7 cellular contexts compared by ENCODE assay signal in the genomic region with DNA sequence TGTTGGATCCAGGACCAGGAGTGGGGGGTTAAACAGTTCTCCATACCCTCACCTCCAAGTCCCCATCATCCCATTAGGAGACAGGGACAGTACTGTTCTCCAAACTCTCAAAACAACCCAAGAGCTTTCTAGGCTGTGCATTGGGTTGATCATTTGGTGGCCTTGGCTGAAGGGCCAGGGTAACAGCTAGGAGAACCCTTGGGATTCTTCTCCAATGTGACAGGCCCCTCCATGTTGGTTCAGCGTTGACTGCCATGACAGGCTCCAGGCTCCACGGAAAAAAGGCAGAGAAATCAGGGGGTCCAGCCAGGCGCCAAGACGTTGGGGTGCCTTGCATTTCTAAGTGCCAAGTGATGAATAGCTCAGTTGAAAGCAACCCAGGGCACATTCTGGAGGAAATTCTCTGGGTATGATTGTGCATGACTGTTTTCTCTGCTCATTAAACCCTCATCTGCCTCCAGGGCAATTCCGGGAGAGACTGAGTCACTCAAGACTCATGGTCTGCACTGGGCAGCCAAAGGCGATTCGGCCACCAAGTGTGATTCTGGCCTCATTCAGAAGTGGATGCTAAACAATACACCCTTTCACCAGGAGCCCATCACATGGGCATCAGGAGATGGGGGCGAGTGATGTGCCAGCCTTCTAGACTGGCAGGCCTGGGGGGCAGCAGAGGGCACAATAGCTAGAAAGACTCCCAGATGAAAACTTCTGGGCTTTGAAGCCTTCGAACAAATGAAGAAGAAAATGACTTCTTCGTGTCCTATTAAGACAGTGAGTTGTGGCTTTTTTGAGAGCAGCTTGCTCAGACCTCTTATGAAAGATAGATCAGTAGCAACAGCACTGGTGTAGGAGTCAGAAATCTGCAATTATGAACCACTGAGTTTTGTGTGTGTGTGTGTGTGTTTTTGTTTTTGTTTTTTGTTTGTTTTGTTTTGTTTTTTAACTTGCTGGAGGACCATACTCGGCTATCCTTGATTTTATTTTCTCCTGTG. TPM values are rescaled to one million over a fixed set of nuclear protein-coding genes. Genes with fewer than 3 reads are reported as not detected.
DNase-seq lines count a peak whose midpoint lies in the region; ATAC-seq and TF ChIP-seq lines count a peak whose summit lies in the region.

No MANE protein-coding gene starts in this region.

- CTCF ChIA-PET in activated naive CD4-positive, alpha-beta T cell treated with anti-CD3 and anti-CD28 coated beads for 36 hours (lab: Charles Lee) = interaction anchor here (0.6 to 5.0 kb wide), 16 partner anchors 9 to 240 kb away, joined by 3 to 26 read pairs (median 3); no protein-coding TSS in a partner anchor

- peaks cover 99% of the 10 kb centered on the region for H3K4me1 Mint-ChIP-seq in activated naive CD4-positive, alpha-beta T cell treated with anti-CD3 and anti-CD28 coated beads for 36 hours (ENCODE audit: low read depth)

- no peak for TF ChIP-seq CTCF in right atrium auricular region (IDR thresholded peaks at IDR 0.05)

- no peaks in the 10 kb centered on the region for H3K27me3 Mint-ChIP-seq in activated naive CD4-positive, alpha-beta T cell treated with anti-CD3 and anti-CD28 coated beads for 36 hours (ENCODE audit: low read depth)

- ATAC-seq in GM19023 (IDR thresholded peaks at IDR 0.05; ENCODE audit: unreplicated experiment) = peak; percentile 3
- peak; percentile 16 for ATAC-seq in HG03175 (IDR thresholded peaks at IDR 0.05; ENCODE audit: unreplicated experiment)

- DNase-seq in activated naive CD4-positive, alpha-beta T cell treated with anti-CD3 and anti-CD28 coated beads for 36 hours = peak; percentile 72
- DNase-seq in right atrium auricular region (ENCODE audit: low spot score) (peak; percentile 64), NOMO-1 (lab: John Stamatoyannopoulos, UW; ENCODE audit: unreplicated experiment in 2 of 2) (no peak), SKM-1 (lab: John Stamatoyannopoulos, UW; ENCODE audit: unreplicated experiment) (no peak)
- DNase-seq in stimulated activated naive CD4-positive, alpha-beta T cell treated with Interleukin-2 at 50 U/mL for 16 hours (lab: John Stamatoyannopoulos, UW) = peak; percentile 18

- H3K9me3 Mint-ChIP-seq in activated naive CD4-positive, alpha-beta T cell treated with anti-CD3 and anti-CD28 coated beads for 36 hours = no peaks in the 10 kb centered on the region

- peak overlapping the region; percentile 98 for H3K27ac Mint-ChIP-seq in activated naive CD4-positive, alpha-beta T cell treated with anti-CD3 and anti-CD28 coated beads for 36 hours

- H3K4me1 ChIP-seq in right atrium auricular region = peaks cover 0 to 59% of the 10 kb centered on the region in 2 donors

- H3K9me3 ChIP-seq in right atrium auricular region = no peaks in the 10 kb centered on the region

- no peaks in the 10 kb centered on the region for H3K27me3 ChIP-seq in right atrium auricular region

- H3K4me3 ChIP-seq in right atrium auricular region = no peak overlapping the region

- intact Hi-C loops in activated naive CD4-positive, alpha-beta T cell treated with anti-CD3 and anti-CD28 coated beads for 36 hours (cut with micrococcal nuclease) = loop anchor here (1.0 to 5.0 kb wide), 12 partner anchors 11 to 249 kb away; a partner anchor contains a TSS

- no peaks in the 10 kb centered on the region for H3K36me3 ChIP-seq in right atrium auricular region

- peaks cover 39% of the 10 kb centered on the region for H3K36me3 Mint-ChIP-seq in activated naive CD4-positive, alpha-beta T cell treated with anti-CD3 and anti-CD28 coated beads for 36 hours (ENCODE audit: low read depth)

- peak overlapping the region; percentile 65 for H3K4me3 Mint-ChIP-seq in activated naive CD4-positive, alpha-beta T cell treated with anti-CD3 and anti-CD28 coated beads for 36 hours

- peak overlapping the region; percentile 67 to 73 for H3K27ac ChIP-seq in right atrium auricular region

RNA-seq across cellular contexts. Expression of a gene that starts 27.7 kb away (rescaled TPM):
- 100 to 1,000 TPM; 389 to 405 TPM for total RNA-seq in activated naive CD4-positive, alpha-beta T cell treated with anti-CD3 and anti-CD28 coated beads for 36 hours
- total RNA-seq in right atrium auricular region = 10 to 100 TPM; 26.8 to 37.3 TPM

Comparison
In these comparisons a context has a peak if more than half of its experiments do, and no peak if none do; other contexts are left out.
1. DNase-seq: peak in activated naive CD4-positive, alpha-beta T cell treated with anti-CD3 and anti-CD28 coated beads for 36 hours (single experiment), right atrium auricular region (single experiment) and stimulated activated naive CD4-positive, alpha-beta T cell treated with Interleukin-2 at 50 U/mL for 16 hours (single experiment); none in NOMO-1 (0 of 2) and SKM-1 (single experiment).
2. RNA of a gene that starts 27.7 kb away (total RNA-seq): 389 to 405 TPM in activated naive CD4-positive, alpha-beta T cell treated with anti-CD3 and anti-CD28 coated beads for 36 hours; 26.8 to 37.3 TPM in right atrium auricular region; every median in the first group is over 10 times any median in the second.